Comparison of ENCODE assay signal across 27 cellular contexts in genomic region chr5:176642675-176643490, GRCh38. TPM values are rescaled to one million over a fixed set of nuclear protein-coding genes. Genes with fewer than 3 reads are reported as not detected.
"Had no signal": no experiment of that assay in that cellular context is flagged by ENCODE, and none has a peak within 500 bp of the region (broad histone marks: within the 10 kb centered on the region; RNA-seq: fewer than 3 reads in every experiment).

No MANE protein-coding gene starts in this region.

- H3K27ac ChIP-seq: ascending aorta, breast epithelium, epithelial cell of prostate, lower lobe of right lung, prostate gland, right lobe of liver, suprapubic skin, upper lobe of left lung had no signal

- DNase-seq: activated CD4-positive, alpha-beta T cell treated with anti-CD3 and anti-CD28 coated beads, Interleukin-2, amount 50 U/mL, for 1 hour; activated CD8-positive, alpha-beta memory T cell treated with anti-CD3 and anti-CD28 coated beads for 24 hours; activated naive CD4-positive, alpha-beta T cell treated with Interleukin-2 at 50 U/mL for 16 hours; activated naive CD8-positive, alpha-beta T cell treated with anti-CD3 and anti-CD28 coated beads, Interleukin-2, amount 50 U/mL, for 24 hours; dermis blood vessel endothelial cell; effector memory CD8-positive, alpha-beta T cell; foreskin melanocyte; left cardiac atrium; lower lobe of right lung; nephron progenitor cell; right lobe of liver; stimulated activated CD4-positive, alpha-beta T cell treated with anti-CD3 and anti-CD28 coated beads, Interleukin-4, amount 100 ng/mL, for 4 hours; stimulated activated CD8-positive, alpha-beta memory T cell treated with anti-CD3 and anti-CD28 coated beads, Interleukin-4, amount 100 ng/mL, for 48 hours; T-cell; T-helper 9 cell; upper lobe of left lung had no signal

- ATAC-seq: activated CD4-positive, CD25-positive, alpha-beta regulatory T cell treated with anti-CD3 and anti-CD28 coated beads, Interleukin-2, amount 50 U/mL, for 24 hours; activated naive CD8-positive, alpha-beta T cell treated with anti-CD3 and anti-CD28 coated beads, Interleukin-2, amount 50 U/mL, for 24 hours; effector memory CD8-positive, alpha-beta T cell; left cardiac atrium; lower lobe of right lung; T-cell had no signal

- H3K4me1 ChIP-seq: breast epithelium, prostate gland had no signal

- H3K4me3 ChIP-seq: ascending aorta, breast epithelium, lower lobe of right lung, prostate gland, right lobe of liver, smooth muscle cell, suprapubic skin, upper lobe of left lung had no signal

- H3K36me3 ChIP-seq: ascending aorta, breast epithelium, lower lobe of right lung, prostate gland, right lobe of liver, suprapubic skin, upper lobe of left lung had no signal

- H3K9me3 Mint-ChIP-seq: activated naive CD8-positive, alpha-beta T cell treated with anti-CD3 and anti-CD28 coated beads, Interleukin-2, amount 50 U/mL, for 24 hours; effector memory CD8-positive, alpha-beta T cell; mesothelial cell of epicardium; nephron progenitor cell; stimulated activated naive CD8-positive, alpha-beta T cell treated with anti-CD3 and anti-CD28 coated beads, Interleukin-15, Interleukin-2, amounts not matched to agents 100 ng/mL and 50 ng/mL, for 24 hours; T-cell had no signal

- H3K4me3 Mint-ChIP-seq: activated naive CD8-positive, alpha-beta T cell treated with anti-CD3 and anti-CD28 coated beads, Interleukin-2, amount 50 U/mL, for 24 hours; effector memory CD8-positive, alpha-beta T cell; mesothelial cell of epicardium; nephron progenitor cell; stimulated activated naive CD8-positive, alpha-beta T cell treated with anti-CD3 and anti-CD28 coated beads, Interleukin-15, Interleukin-2, amounts not matched to agents 100 ng/mL and 50 ng/mL, for 24 hours; T-cell had no signal

- H3K9me3 ChIP-seq: ascending aorta, breast epithelium, lower lobe of right lung, prostate gland, right lobe of liver, suprapubic skin, upper lobe of left lung had no signal

- H3K36me3 Mint-ChIP-seq: mesothelial cell of epicardium, T-cell had no signal

- H3K4me2 ChIP-seq: smooth muscle cell had no signal

- H3K27ac Mint-ChIP-seq: activated naive CD8-positive, alpha-beta T cell treated with anti-CD3 and anti-CD28 coated beads, Interleukin-2, amount 50 U/mL, for 24 hours; effector memory CD8-positive, alpha-beta T cell; mesothelial cell of epicardium; nephron progenitor cell; stimulated activated naive CD8-positive, alpha-beta T cell treated with anti-CD3 and anti-CD28 coated beads, Interleukin-15, Interleukin-2, amounts not matched to agents 100 ng/mL and 50 ng/mL, for 24 hours; T-cell had no signal

- H3K27me3 ChIP-seq: ascending aorta, breast epithelium, right lobe of liver, suprapubic skin, upper lobe of left lung had no signal

RNA-seq across cellular contexts. Expression of gene EIF4E1B, which starts 12.4 kb away (rescaled TPM):
- total RNA-seq: ascending aorta, dermis blood vessel endothelial cell, fibroblast of lung, left cardiac atrium, lower lobe of right lung, mesothelial cell of epicardium, omental fat pad, right lobe of liver, smooth muscle cell, suprapubic skin, T-cell, upper lobe of left lung had no signal
- polyA plus RNA-seq: fibroblast of lung, smooth muscle cell had no signal

RNA-seq across cellular contexts. Expression of gene SNCB, which starts 12.5 kb away (rescaled TPM):
- total RNA-seq: ascending aorta, breast epithelium, lower lobe of right lung, mesothelial cell of epicardium, omental fat pad, prostate gland, right lobe of liver, suprapubic skin, T-cell, upper lobe of left lung had no signal

RNA-seq across cellular contexts. Expression of gene GPRIN1, which starts 32.9 kb away (rescaled TPM):
- total RNA-seq: ascending aorta had no signal
